Comparison of ENCODE assay signal across 1 cellular context in genomic region chr11:64385953-64386704, GRCh38.
TF ChIP-seq lines count a peak whose summit lies in the region.

No MANE protein-coding gene starts in this region.

TF ChIP-seq in HepG2, 621 proteins besides CTCF, POLR2A, EP300 and RAD21:
- TF ChIP-seq FOSL2 (CRISPR knock-in tag; IDR thresholded peaks at IDR 0.05) (0 out of 2 replicates have a peak, but pooled peaks have one; percentile 27), CREB1 (IDR thresholded peaks at IDR 0.05) (0 out of 2 replicates have a peak, but pooled peaks have one; percentile 12), CREB1 (CRISPR knock-in tag; IDR thresholded peaks at IDR 0.05) (no peak), ZNF749 (CRISPR knock-in tag; IDR thresholded peaks at IDR 0.05; ENCODE audit: borderline replicate concordance) (no peak)
